Comparison of ENCODE assay signal across 18 cellular contexts in the genomic region with DNA sequence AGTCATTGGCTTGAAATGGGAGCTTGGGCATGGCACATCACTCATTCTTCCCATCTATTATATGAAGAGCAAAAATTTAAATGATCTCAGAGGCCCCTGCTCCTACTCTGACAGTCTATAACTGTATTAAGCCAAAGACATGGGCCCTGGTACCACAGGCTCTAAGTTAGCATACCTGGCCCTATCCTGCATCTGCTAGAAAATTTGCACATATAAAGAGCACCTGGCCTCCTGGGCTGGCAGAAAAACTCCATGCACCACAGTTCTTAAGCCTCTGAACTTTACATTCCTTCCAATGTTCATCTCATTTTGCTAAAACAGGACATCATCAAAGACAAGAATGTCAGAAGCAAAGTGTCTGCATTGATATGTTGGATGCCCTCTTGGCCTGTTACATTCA.
"Had no signal": no experiment of that assay in that cellular context is flagged by ENCODE, and none has a peak within 500 bp of the region (broad histone marks: within the 10 kb centered on the region; RNA-seq: fewer than 3 reads in every experiment).

No MANE protein-coding gene starts in this region.

- ATAC-seq: Panc1, PC-3 had no signal

- FAIRE-seq: HTR-8/SVneo had no signal

- DNase-seq: KBM-7, MV-4-11, NCI-H1048, NCI-H1105, NCI-H1417, NCI-H1436 treated with DMSO at 0.1 percent for 48 hours, NCI-H1694, NCI-H187 treated with DMSO at 0.1 percent for 48 hours, NCI-H2029 treated with DMSO at 0.1 percent for 48 hours, NCI-H2227 treated with DMSO at 0.1 percent for 48 hours, NCI-H524, NCI-H774, PC-3, SHP77, SK-N-SH, T-helper 1 cell had no signal
